17 cellular contexts compared by ENCODE assay signal in the genomic region with DNA sequence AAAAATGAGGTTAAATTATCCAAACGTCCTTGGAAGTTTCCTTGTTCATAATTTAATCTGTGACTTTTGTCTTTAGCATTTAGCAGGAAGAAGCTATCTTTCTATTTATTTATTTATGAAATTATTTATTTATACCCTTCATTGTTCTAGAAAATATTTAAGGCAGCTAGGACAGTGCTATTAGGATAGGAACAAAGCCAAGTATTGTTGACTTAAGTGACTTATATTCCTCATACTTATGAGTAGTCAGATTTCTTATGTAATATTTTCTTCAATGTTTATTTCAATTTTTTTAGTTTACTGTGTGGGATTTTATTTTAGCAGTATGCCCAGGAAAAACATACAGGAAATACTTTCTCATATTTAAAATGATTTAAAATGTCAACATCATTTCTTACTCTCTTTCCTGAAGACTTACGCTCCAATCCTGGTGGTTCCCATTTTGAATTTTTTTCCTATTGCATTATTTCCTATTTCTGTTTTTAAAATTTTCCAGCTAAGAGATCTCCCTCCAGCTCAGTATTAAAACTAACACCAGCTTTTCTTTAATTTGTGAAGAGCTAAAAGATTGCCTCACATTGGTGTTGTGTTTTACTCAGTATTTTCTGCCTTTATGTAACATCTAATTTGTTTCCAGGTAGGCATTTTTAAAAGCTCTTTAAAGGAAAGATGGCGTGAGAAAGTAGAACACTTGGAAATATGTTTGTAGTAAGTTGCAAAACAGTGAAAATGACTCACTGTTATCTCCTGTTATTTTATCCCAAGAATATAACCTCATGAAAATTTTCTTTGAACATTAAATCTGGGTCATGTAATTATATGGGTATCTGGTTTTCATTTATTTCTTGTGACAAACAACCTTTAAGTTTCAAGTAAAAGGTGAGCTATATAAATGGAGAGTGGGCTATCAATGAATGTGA. TPM values are rescaled to one million over a fixed set of nuclear protein-coding genes. Genes with fewer than 3 reads are reported as not detected.
DNase-seq lines count a peak whose midpoint lies in the region; ATAC-seq and TF ChIP-seq lines count a peak whose summit lies in the region.
"Had no signal": no experiment of that assay in that cellular context is flagged by ENCODE, and none has a peak within 500 bp of the region (broad histone marks: within the 10 kb centered on the region; RNA-seq: fewer than 3 reads in every experiment).

No MANE protein-coding gene starts in this region.

- 28 to 36% (median 33%) methylated on average over 3 of the region's 3 CpGs for WGBS in adrenal gland, 4 donors

- H3K4me1 ChIP-seq in adrenal gland (replicated peaks in 1 of 2) (peaks cover 50 to 57% of the 10 kb centered on the region in 2 donors), skeletal muscle satellite cell (ENCODE audit: control insufficient read depth, insufficient read depth, low read length) (peaks cover 33% of the 10 kb centered on the region)

- ATAC-seq in activated naive CD8-positive, alpha-beta T cell treated with anti-CD3 and anti-CD28 coated beads, Interleukin-2, amount 50 U/mL, for 24 hours: no peak
- ATAC-seq in GM18498 (IDR thresholded peaks at IDR 0.05; ENCODE audit: unreplicated experiment): no peak
- no peak for ATAC-seq in GM21447 (IDR thresholded peaks at IDR 0.05; ENCODE audit: unreplicated experiment)
- ATAC-seq: activated CD4-positive, alpha-beta T cell treated with anti-CD3 and anti-CD28 coated beads for 36 hours; lower lobe of right lung had no signal

- H3K4me1 Mint-ChIP-seq in activated naive CD8-positive, alpha-beta T cell (ENCODE audit: low read depth): peaks cover 61% of the 10 kb centered on the region
- H3K4me1 Mint-ChIP-seq in activated naive CD8-positive, alpha-beta T cell treated with anti-CD3 and anti-CD28 coated beads, Interleukin-2, amount 50 U/mL, for 24 hours: peaks cover 63% of the 10 kb centered on the region

- no peak for TF ChIP-seq CTCF in adrenal gland (IDR thresholded peaks at IDR 0.05)

- peak overlapping the region in 4 of 5 donors; percentile 37 to 61 (median 56) for H3K27ac ChIP-seq in adrenal gland
- H3K27ac ChIP-seq: lower lobe of right lung had no signal

- no peaks in the 10 kb centered on the region for H3K27me3 Mint-ChIP-seq in activated naive CD8-positive, alpha-beta T cell
- no peaks in the 10 kb centered on the region for H3K27me3 Mint-ChIP-seq in activated naive CD8-positive, alpha-beta T cell treated with anti-CD3 and anti-CD28 coated beads, Interleukin-2, amount 50 U/mL, for 24 hours
- H3K27me3 Mint-ChIP-seq: activated CD4-positive, alpha-beta T cell treated with anti-CD3 and anti-CD28 coated beads for 36 hours; activated T-cell treated with anti-CD3 and anti-CD28 coated beads, Interleukin-2, amount 50 U/mL, for 24 hours had no signal

- peak overlapping the region; percentile 8 for H3K27ac Mint-ChIP-seq in activated naive CD8-positive, alpha-beta T cell
- H3K27ac Mint-ChIP-seq in activated naive CD8-positive, alpha-beta T cell treated with anti-CD3 and anti-CD28 coated beads, Interleukin-2, amount 50 U/mL, for 24 hours: no peak overlapping the region
- H3K27ac Mint-ChIP-seq: activated CD4-positive, alpha-beta T cell treated with anti-CD3 and anti-CD28 coated beads for 36 hours; activated T-cell treated with anti-CD3 and anti-CD28 coated beads, Interleukin-2, amount 50 U/mL, for 24 hours; T-helper 2 cell treated with Interferon-gamma antibody and Interleukin-4, amounts not matched to agents 5 μg/mL and 100 μg/mL, for 36 hours had no signal

- peak overlapping the region; percentile 64 for H3K4me2 ChIP-seq in skeletal muscle satellite cell (ENCODE audit: low read length)

- DNase-seq in activated naive CD8-positive, alpha-beta T cell treated with anti-CD3 and anti-CD28 coated beads, Interleukin-2, amount 50 U/mL, for 24 hours: no peak
- DNase-seq in adrenal gland: no peak
- DNase-seq in fibroblast of peridontal ligament (ENCODE audit: extremely low read depth): peak; percentile 51
- no peak for DNase-seq in effector CD8-positive, alpha-beta T cell (lab: John Stamatoyannopoulos, UW)
- DNase-seq: 8988T; activated CD4-positive, alpha-beta T cell treated with anti-CD3 and anti-CD28 coated beads for 36 hours; activated T-cell treated with anti-CD3 and anti-CD28 coated beads, Interleukin-2, amount 50 U/mL, for 24 hours; amniotic stem cell; H7; lower lobe of right lung; NCI-H1417 treated with DMSO at 0.1 percent for 48 hours; NCI-H526 had no signal

- no peaks in the 10 kb centered on the region for H3K27me3 ChIP-seq in adrenal gland
- no peaks in the 10 kb centered on the region for H3K27me3 ChIP-seq in skeletal muscle satellite cell (ENCODE audit: control insufficient read depth, insufficient read depth, low read length)

- peaks cover 26% of the 10 kb centered on the region for H3K36me3 Mint-ChIP-seq in activated naive CD8-positive, alpha-beta T cell
- peaks cover 41% of the 10 kb centered on the region for H3K36me3 Mint-ChIP-seq in activated naive CD8-positive, alpha-beta T cell treated with anti-CD3 and anti-CD28 coated beads, Interleukin-2, amount 50 U/mL, for 24 hours (ENCODE audit: low read depth)

- H3K36me3 ChIP-seq in adrenal gland (replicated peaks in 1 of 2) (no peaks in the 10 kb centered on the region), skeletal muscle satellite cell (ENCODE audit: insufficient read depth, low read length) (no peaks in the 10 kb centered on the region)

- H3K9me3 Mint-ChIP-seq in activated naive CD8-positive, alpha-beta T cell (ENCODE audit: low read depth): no peaks in the 10 kb centered on the region
- H3K9me3 Mint-ChIP-seq in activated naive CD8-positive, alpha-beta T cell treated with anti-CD3 and anti-CD28 coated beads, Interleukin-2, amount 50 U/mL, for 24 hours: no peaks in the 10 kb centered on the region
- H3K9me3 Mint-ChIP-seq: activated T-cell treated with anti-CD3 and anti-CD28 coated beads, Interleukin-2, amount 50 U/mL, for 24 hours; T-helper 2 cell treated with Interferon-gamma antibody and Interleukin-4, amounts not matched to agents 5 μg/mL and 100 μg/mL, for 36 hours had no signal

- intact Hi-C loops in adrenal gland (cut with DNase I): no loop called here

- H3K9ac ChIP-seq in skeletal muscle satellite cell (ENCODE audit: low read depth, low read length): peak overlapping the region; percentile 42

- H3K9me3 ChIP-seq in adrenal gland (replicated peaks in 1 of 3) (no peaks in the 10 kb centered on the region), skeletal muscle satellite cell (replicated peaks; ENCODE audit: low read length) (no peaks in the 10 kb centered on the region)
- H3K9me3 ChIP-seq: lower lobe of right lung had no signal

- no peak overlapping the region for H3K4me3 ChIP-seq in adrenal gland
- H3K4me3 ChIP-seq in skeletal muscle satellite cell (ENCODE audit: low read length): no peak overlapping the region
- H3K4me3 ChIP-seq: lower lobe of right lung had no signal

- H3K4me3 Mint-ChIP-seq in activated naive CD8-positive, alpha-beta T cell: no peak overlapping the region
- H3K4me3 Mint-ChIP-seq in activated naive CD8-positive, alpha-beta T cell treated with anti-CD3 and anti-CD28 coated beads, Interleukin-2, amount 50 U/mL, for 24 hours: no peak overlapping the region
- H3K4me3 Mint-ChIP-seq: activated CD4-positive, alpha-beta T cell treated with anti-CD3 and anti-CD28 coated beads for 36 hours; activated T-cell treated with anti-CD3 and anti-CD28 coated beads, Interleukin-2, amount 50 U/mL, for 24 hours; T-helper 2 cell treated with Interferon-gamma antibody and Interleukin-4, amounts not matched to agents 5 μg/mL and 100 μg/mL, for 36 hours had no signal

- no peak for TF ChIP-seq POLR2A in adrenal gland (IDR thresholded peaks at IDR 0.05)

RNA-seq across cellular contexts. Expression of gene MAPRE2, which starts 32.2 kb away (rescaled TPM):
- 100 to 1,000 TPM in 3 of 8 donors, 10 to 100 TPM in 5; 42.7 to 144 (median 89.1) TPM for total RNA-seq in adrenal gland
- 10 to 100 TPM; 30.2 to 89.3 (median 39.4) TPM for polyA plus RNA-seq in adrenal gland
- 13.2 and 14.2 TPM in 2 replicates for total RNA-seq in skeletal muscle satellite cell (2012; rRNA removed)
